In genomic region chr10:77118603-77119282, GRCh38 we compare ENCODE assay signal across 15 cellular contexts.
DNase-seq lines count a peak whose midpoint lies in the region; ATAC-seq and TF ChIP-seq lines count a peak whose summit lies in the region.
"Had no signal": no experiment of that assay in that cellular context is flagged by ENCODE, and none has a peak within 500 bp of the region (broad histone marks: within the 10 kb centered on the region; RNA-seq: fewer than 3 reads in every experiment).

No MANE protein-coding gene starts in this region.

- BruUV-seq in IMR-90 (replicated peaks; lab: Mats Ljungman, UMichigan): no TSS peak

- TF ChIP-seq RAD21 in IMR-90 (IDR thresholded peaks at IDR 0.05; ENCODE audit: low read length): no peak

- H3K9ac ChIP-seq in IMR-90 (ENCODE audit: low read depth, low read length): no peak overlapping the region
- H3K9ac ChIP-seq: BLaER1 treated with 17β-estradiol and CSF1 and Interleukin-3, amounts not matched to agents 10 nM and 100 nM; GM23248 had no signal

- no peak overlapping the region for H3K4ac ChIP-seq in IMR-90 (ENCODE audit: low read depth, low read length)

- no peak overlapping the region for H3K4me3 ChIP-seq in IMR-90 (ENCODE audit: insufficient read depth, low read depth, low read length)
- H3K4me3 ChIP-seq: BLaER1 treated with 17β-estradiol and CSF1 and Interleukin-3, amounts not matched to agents 10 nM and 100 nM; GM23248; K562 had no signal

- no peaks in the 10 kb centered on the region for H3K36me3 Mint-ChIP-seq in WTC11
- no peaks in the 10 kb centered on the region for H3K36me3 Mint-ChIP-seq in type B pancreatic cell
- H3K36me3 Mint-ChIP-seq: CD4-positive, CD25-positive, alpha-beta regulatory T cell had no signal

- ATAC-seq in GM18868 (IDR thresholded peaks at IDR 0.05; ENCODE audit: unreplicated experiment): peak; percentile 36
- no peak for ATAC-seq in IMR-90 (ENCODE audit: low read depth)
- peak; percentile 33 for ATAC-seq in WTC11
- ATAC-seq: K562 had no signal

- intact Hi-C loops in IMR-90 (cut with micrococcal nuclease): loop anchor here (10.0 kb wide), 2 partner anchors 684 to 1084 kb away; no protein-coding TSS in a partner anchor

- no peaks in the 10 kb centered on the region for H4K20me1 ChIP-seq in IMR-90 (ENCODE audit: insufficient read depth, low read length)

- POLR2A ChIA-PET in IMR-90 (lab: Charles Lee; ENCODE audit: unreplicated experiment) (no interaction called here), WTC11 (lab: Charles Lee) (no interaction called here)

- H3K27me3 ChIP-seq in IMR-90 (ENCODE audit: control insufficient read depth, insufficient read depth, low read length): no peaks in the 10 kb centered on the region
- H3K27me3 ChIP-seq: BLaER1 treated with 17β-estradiol and CSF1 and Interleukin-3, amounts not matched to agents 10 nM and 100 nM had no signal

- no peak overlapping the region for H3K4me2 ChIP-seq in IMR-90 (ENCODE audit: low read depth, low read length)

- TF ChIP-seq POLR2A in IMR-90 (IDR thresholded peaks at IDR 0.05; ENCODE audit: low read depth, low read length): no peak

- no peak overlapping the region for H2BK20ac ChIP-seq in IMR-90 (ENCODE audit: low read depth, low read length)

- H3K4me1 ChIP-seq in IMR-90 (ENCODE audit: control insufficient read depth, insufficient read depth, low read length): no peaks in the 10 kb centered on the region

- H4K5ac ChIP-seq in IMR-90 (ENCODE audit: low read depth, low read length): no peak overlapping the region

- DNase-seq in IMR-90 (no peak), WTC11 (ENCODE audit: low spot score) (no peak), type B pancreatic cell (ENCODE audit: extremely low spot score, unreplicated experiment) (no peak), AG20443 (ENCODE audit: low spot score) (no peak)
- no peak for DNase-seq in activated naive CD4-positive, alpha-beta T cell treated with Interleukin-2 at 50 U/mL for 16 hours
- DNase-seq in activated CD8-positive, alpha-beta memory T cell treated with anti-CD3 and anti-CD28 coated beads, Interleukin-2, amount 50 U/mL, for 48 hours: no peak
- DNase-seq: AML-193; CD4-positive, CD25-positive, alpha-beta regulatory T cell; DMS53; GF-D8; GM23248; H9 had no signal

- no peak overlapping the region for H3K23ac ChIP-seq in IMR-90 (ENCODE audit: low read depth, low read length)

- CTCF ChIA-PET in IMR-90 (lab: Yijun Ruan, JAX) (no interaction called here), WTC11 (lab: Charles Lee) (interaction anchor here (1.0 kb wide), 1 partner anchor 36 kb away, joined by 3 read pairs; no protein-coding TSS in a partner anchor)

- H3K4me1 Mint-ChIP-seq in WTC11 (peaks cover 45% of the 10 kb centered on the region), type B pancreatic cell (ENCODE audit: unreplicated experiment) (peaks cover 10% of the 10 kb centered on the region)
- H3K4me1 Mint-ChIP-seq: CD4-positive, CD25-positive, alpha-beta regulatory T cell had no signal

- H2AFZ ChIP-seq in IMR-90 (replicated peaks; ENCODE audit: low read length, poor library complexity): no peak overlapping the region
- H2AFZ ChIP-seq: GM23248 had no signal

- H3K27ac Mint-ChIP-seq in WTC11 (no peak overlapping the region), type B pancreatic cell (peak overlapping the region; percentile 21)
- H3K27ac Mint-ChIP-seq: CD4-positive, CD25-positive, alpha-beta regulatory T cell; H9 had no signal

- no peak overlapping the region for H2BK15ac ChIP-seq in IMR-90 (ENCODE audit: low read depth, low read length)

- H2AK5ac ChIP-seq in IMR-90 (ENCODE audit: low read depth, low read length): no peak overlapping the region

- H2BK5ac ChIP-seq in IMR-90 (ENCODE audit: low read depth, low read length, poor library complexity, severe bottlenecking): no peak overlapping the region

- peaks cover 4% of the 10 kb centered on the region; the same call in 1 of the 2 replicates for H3K9me1 ChIP-seq in IMR-90 (ENCODE audit: insufficient read depth, low read length)

- dilution Hi-C loops in IMR-90 (cut with HindIII; ENCODE audit: low sequenced_read_pairs, unreplicated experiment): no loop called here

- no peaks in the 10 kb centered on the region for H3K9me3 ChIP-seq in IMR-90 (ENCODE audit: control insufficient read depth, insufficient read depth, low read length)
- H3K9me3 ChIP-seq: BLaER1 treated with 17β-estradiol and CSF1 and Interleukin-3, amounts not matched to agents 10 nM and 100 nM had no signal

- H3K4me3 Mint-ChIP-seq in WTC11: no peak overlapping the region
- H3K4me3 Mint-ChIP-seq in type B pancreatic cell: no peak overlapping the region
- H3K4me3 Mint-ChIP-seq: H9 had no signal

- WGBS in IMR-90 (ENCODE audit: extremely low coverage in 2 of 2, insufficient read length in 1 of 2), 2 experiments: 78% methylated on average over 1 of the region's 8 CpGs; no CpG with 5 or more reads in 1 of the 2 experiments

- no peak overlapping the region for H3K14ac ChIP-seq in IMR-90 (replicated peaks; ENCODE audit: low read depth, low read length)

- no peak overlapping the region for H2BK120ac ChIP-seq in IMR-90 (ENCODE audit: low read depth, low read length)

- H3K27me3 Mint-ChIP-seq in WTC11 (ENCODE audit: low read depth) (peaks cover 49% of the 10 kb centered on the region), type B pancreatic cell (peaks cover 35% of the 10 kb centered on the region)
- H3K27me3 Mint-ChIP-seq: CD4-positive, CD25-positive, alpha-beta regulatory T cell had no signal

- no peak overlapping the region for H3K18ac ChIP-seq in IMR-90 (ENCODE audit: low read depth, low read length)

- in situ Hi-C loops in IMR-90 (cut with MboI; ENCODE audit: low sequenced_read_pairs): loop anchor here (10.0 kb wide), 1 partner anchor 564 kb away; no protein-coding TSS in a partner anchor

- no peaks in the 10 kb centered on the region for H3K36me3 ChIP-seq in IMR-90 (ENCODE audit: control insufficient read depth, insufficient read depth, low read length)
- H3K36me3 ChIP-seq: BLaER1 treated with 17β-estradiol and CSF1 and Interleukin-3, amounts not matched to agents 10 nM and 100 nM had no signal

- TF ChIP-seq CTCF in IMR-90 (conservative IDR thresholded peaks at IDR 0.05; ENCODE audit: low read depth, low read length) (no peak), WTC11 (IDR thresholded peaks at IDR 0.05) (no peak), type B pancreatic cell (conservative IDR thresholded peaks at IDR 0.05) (no peak)

- H3K9me3 Mint-ChIP-seq in WTC11 (no peaks in the 10 kb centered on the region), type B pancreatic cell (no peaks in the 10 kb centered on the region)
- H3K9me3 Mint-ChIP-seq: CD4-positive, CD25-positive, alpha-beta regulatory T cell; H9 had no signal

- no peak overlapping the region for H3K56ac ChIP-seq in IMR-90 (ENCODE audit: extremely low read depth, insufficient read depth, low read length)

- H4K91ac ChIP-seq in IMR-90 (ENCODE audit: insufficient read depth, low read depth, low read length): no peak overlapping the region

- no peak overlapping the region for H2AK9ac ChIP-seq in IMR-90 (replicated peaks; ENCODE audit: low read depth, low read length, poor library complexity)

- H4K8ac ChIP-seq in IMR-90 (ENCODE audit: low read depth in 2 of 2, low read length in 2 of 2): no peak overlapping the region

- no peaks in the 10 kb centered on the region; a peak in 1 of 4 replicates for H3K79me1 ChIP-seq in IMR-90 (ENCODE audit: low read depth in 1 of 2, low read length in 2 of 2)

- no peak overlapping the region for H3K27ac ChIP-seq in IMR-90 (ENCODE audit: insufficient read depth, low read length)
- H3K27ac ChIP-seq: BLaER1 treated with 17β-estradiol and CSF1 and Interleukin-3, amounts not matched to agents 10 nM and 100 nM; GM23248 had no signal

TF ChIP-seq in IMR-90, 13 proteins besides CTCF, POLR2A, EP300 and RAD21:
- TF ChIP-seq MAFK (IDR thresholded peaks at IDR 0.05; ENCODE audit: low read depth, low read length): peak; percentile 78
- no peak for TF ChIP-seq CHD1 (IDR thresholded peaks at IDR 0.05; ENCODE audit: low read depth, low read length)

TF ChIP-seq in WTC11, 78 proteins besides CTCF, POLR2A, EP300 and RAD21:
- TF ChIP-seq ZNF232 (CRISPR knock-in tag; IDR thresholded peaks at IDR 0.05): no peak
TF ChIP-seq in WTC11: peak in this region for 0.
